In the genomic region with DNA sequence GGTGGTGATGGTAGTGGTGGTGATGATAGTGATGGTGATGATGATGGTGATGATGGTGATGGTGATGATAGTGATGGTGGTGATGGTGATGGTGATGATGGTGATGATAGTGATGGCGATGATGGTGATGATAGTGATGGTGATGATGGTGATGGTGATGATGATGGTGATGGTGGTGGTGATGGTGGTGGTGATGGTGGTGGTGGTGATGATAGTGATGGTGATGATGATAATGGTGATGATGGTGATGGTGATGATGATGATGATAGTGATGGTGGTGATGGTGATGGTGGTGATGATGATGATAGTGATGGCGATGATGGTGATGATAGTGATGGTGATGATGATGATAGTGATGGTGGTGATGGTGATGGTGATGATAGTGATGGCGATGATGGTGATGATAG, we compare ENCODE assay signal across 2 cellular contexts.
TF ChIP-seq lines count a peak whose summit lies in the region.
"Not testable (repeated sequence)": the region's sequence is repeated elsewhere in the genome, so short reads cannot be mapped to it uniquely, and the experiment has no call there.

No MANE protein-coding gene starts in this region.

TF ChIP-seq in HEK293, 187 proteins besides CTCF, POLR2A, EP300 and RAD21:
- TF ChIP-seq ZNF2 (tag by site-specific recombination; IDR thresholded peaks at IDR 0.05) (0 out of 2 replicates have a peak, but pooled peaks have one; percentile 31), ZNF777 (tag by site-specific recombination; IDR thresholded peaks at IDR 0.05; ENCODE audit: borderline replicate concordance) (0 out of 2 replicates have a peak, but pooled peaks have one; percentile 27), ZNF157 (tag by site-specific recombination; IDR thresholded peaks at IDR 0.05) (0 out of 2 replicates have a peak, but pooled peaks have one; percentile 56), ZNF280C (tag by site-specific recombination; IDR thresholded peaks at IDR 0.05) (0 out of 2 replicates have a peak, but pooled peaks have one; percentile 47), HOXD13 (CRISPR knock-in tag; IDR thresholded peaks at IDR 0.05; ENCODE audit: borderline replicate concordance) (peak; percentile 32; the same call in 1 of the 2 replicates), ZNF239 (tag by site-specific recombination; IDR thresholded peaks at IDR 0.05) (peak; percentile 70; the same call in 1 of the 2 replicates), ZNF707 (tag by site-specific recombination; IDR thresholded peaks at IDR 0.05) (peak; percentile 40; the same call in 1 of the 2 replicates), ZBTB26 (tag by site-specific recombination; optimal IDR thresholded peaks at IDR 0.05) (peak; percentile 5), ZNF513 (tag by site-specific recombination; IDR thresholded peaks at IDR 0.05) (peak; percentile 94), ZNF791 (tag by site-specific recombination; IDR thresholded peaks at IDR 0.05) (peak; percentile 27; the same call in 1 of the 2 replicates)
- TF ChIP-seq, protein P1, sequence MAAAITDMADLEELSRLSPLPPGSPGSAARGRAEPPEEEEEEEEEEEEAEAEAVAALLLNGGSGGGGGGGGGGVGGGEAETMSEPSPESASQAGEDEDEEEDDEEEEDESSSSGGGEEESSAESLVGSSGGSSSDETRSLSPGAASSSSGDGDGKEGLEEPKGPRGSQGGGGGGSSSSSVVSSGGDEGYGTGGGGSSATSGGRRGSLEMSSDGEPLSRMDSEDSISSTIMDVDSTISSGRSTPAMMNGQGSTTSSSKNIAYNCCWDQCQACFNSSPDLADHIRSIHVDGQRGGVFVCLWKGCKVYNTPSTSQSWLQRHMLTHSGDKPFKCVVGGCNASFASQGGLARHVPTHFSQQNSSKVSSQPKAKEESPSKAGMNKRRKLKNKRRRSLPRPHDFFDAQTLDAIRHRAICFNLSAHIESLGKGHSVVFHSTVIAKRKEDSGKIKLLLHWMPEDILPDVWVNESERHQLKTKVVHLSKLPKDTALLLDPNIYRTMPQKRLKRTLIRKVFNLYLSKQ (tag by site-specific recombination; IDR thresholded peaks at IDR 0.05; ENCODE audit: borderline replicate concordance): 0 out of 2 replicates have a peak, but pooled peaks have one; percentile 24

TF ChIP-seq in HepG2, 621 proteins besides CTCF, POLR2A, EP300 and RAD21:
- TF ChIP-seq FOXA1 (IDR thresholded peaks at IDR 0.05) (peak; percentile 46; the same call in 1 of the 2 replicates), TRIM22 (IDR thresholded peaks at IDR 0.05) (0 out of 2 replicates have a peak, but pooled peaks have one; percentile 55), ATM (IDR thresholded peaks at IDR 0.05; ENCODE audit: borderline replicate concordance) (0 out of 2 replicates have a peak, but pooled peaks have one; percentile 37), IKZF1 (IDR thresholded peaks at IDR 0.05) (peak; percentile 81), NBN (conservative IDR thresholded peaks at IDR 0.05) (0 out of 2 replicates have a peak, but pooled peaks have one; percentile 27), ATF7 (IDR thresholded peaks at IDR 0.05) (peak; percentile 43; the same call in 1 of the 2 replicates), PHB2 (IDR thresholded peaks at IDR 0.05; ENCODE audit: partially characterized antibody) (peak; percentile 25), CREB1 (IDR thresholded peaks at IDR 0.05) (peak; percentile 95), SOX6 (IDR thresholded peaks at IDR 0.05) (peak; percentile 84; the same call in 1 of the 2 replicates)
- TF ChIP-seq FOXA1, ATF7, CREB1, SOX6 (CRISPR knock-in tag; IDR thresholded peaks at IDR 0.05): not testable (repeated sequence)
- TF ChIP-seq, protein P2, sequence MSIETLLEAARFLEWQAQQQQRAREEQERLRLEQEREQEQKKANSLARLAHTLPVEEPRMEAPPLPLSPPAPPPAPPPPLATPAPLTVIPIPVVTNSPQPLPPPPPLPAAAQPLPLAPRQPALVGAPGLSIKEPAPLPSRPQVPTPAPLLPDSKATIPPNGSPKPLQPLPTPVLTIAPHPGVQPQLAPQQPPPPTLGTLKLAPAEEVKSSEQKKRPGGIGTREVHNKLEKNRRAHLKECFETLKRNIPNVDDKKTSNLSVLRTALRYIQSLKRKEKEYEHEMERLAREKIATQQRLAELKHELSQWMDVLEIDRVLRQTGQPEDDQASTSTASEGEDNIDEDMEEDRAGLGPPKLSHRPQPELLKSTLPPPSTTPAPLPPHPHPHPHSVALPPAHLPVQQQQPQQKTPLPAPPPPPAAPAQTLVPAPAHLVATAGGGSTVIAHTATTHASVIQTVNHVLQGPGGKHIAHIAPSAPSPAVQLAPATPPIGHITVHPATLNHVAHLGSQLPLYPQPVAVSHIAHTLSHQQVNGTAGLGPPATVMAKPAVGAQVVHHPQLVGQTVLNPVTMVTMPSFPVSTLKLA (IDR thresholded peaks at IDR 0.05): peak; percentile 25
TF ChIP-seq in HepG2: peak in this region for 10; not testable (repeated sequence) for 611.
